33 cellular contexts compared by ENCODE assay signal in the genomic region with DNA sequence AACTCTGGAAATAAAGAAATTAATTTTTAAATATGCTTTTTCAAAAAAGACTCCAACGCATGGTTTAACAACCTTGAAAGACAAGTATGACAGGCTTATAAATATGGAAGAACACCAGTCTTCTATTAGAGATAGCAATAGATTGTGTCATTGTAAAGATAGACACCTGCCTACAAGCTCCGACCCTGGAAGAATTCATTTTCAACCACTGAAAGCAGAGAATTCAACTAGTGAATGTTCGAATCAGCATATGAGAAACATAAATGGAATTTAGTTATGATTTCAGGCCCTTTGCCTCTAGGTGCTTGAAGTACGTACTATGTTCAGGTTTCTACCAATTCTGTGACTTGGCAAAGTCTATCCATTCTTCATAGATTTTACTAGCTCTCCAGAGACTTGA.
"Had no signal": no experiment of that assay in that cellular context is flagged by ENCODE, and none has a peak within 500 bp of the region (broad histone marks: within the 10 kb centered on the region; RNA-seq: fewer than 3 reads in every experiment).

No MANE protein-coding gene starts in this region.

- H3K4me3 ChIP-seq: adrenal gland, ascending aorta, body of pancreas, breast epithelium, cardiac muscle cell had no signal

- H3K27ac ChIP-seq: adrenal gland, ascending aorta, body of pancreas, brain microvascular endothelial cell, breast epithelium, cardiac muscle cell had no signal

- H3K4me1 ChIP-seq: adrenal gland, ascending aorta, body of pancreas, breast epithelium had no signal

- H3K27me3 ChIP-seq: adrenal gland, ascending aorta, body of pancreas, brain microvascular endothelial cell, breast epithelium, cardiac muscle cell had no signal

- H3K9me3 ChIP-seq: adrenal gland, ascending aorta, body of pancreas had no signal

- H3K36me3 ChIP-seq: adrenal gland, ascending aorta, brain microvascular endothelial cell, breast epithelium, cardiac muscle cell had no signal

- ATAC-seq: activated naive CD4-positive, alpha-beta T cell treated with anti-CD3 and anti-CD28 coated beads, Interleukin-2, amount 50 U/mL, for 72 hours; activated naive CD8-positive, alpha-beta T cell treated with anti-CD3 and anti-CD28 coated beads, Interleukin-2, amount 50 U/mL, for 24 hours; activated T-cell treated with anti-CD3 and anti-CD28 coated beads, Interleukin-2, amount 50 U/mL, for 4 hours; activated T-cell treated with anti-CD3 and anti-CD28 coated beads, Interleukin-2, amount 50 U/mL, for 72 hours; activated T-helper 17 cell treated with anti-CD3 and anti-CD28 coated beads, Interleukin-2, amount 50 U/mL, for 72 hours; body of pancreas had no signal

- DNase-seq: activated effector memory CD4-positive, alpha-beta T cell treated with anti-CD3 and anti-CD28 coated beads, Interleukin-2, amount 50 U/mL, for 16 hours; activated effector memory CD4-positive, alpha-beta T cell treated with Interleukin-2 at 50 U/mL for 16 hours; activated gamma-delta T cell; activated gamma-delta T cell treated with Interleukin-2 at 50 U/mL for 16 hours; activated naive CD4-positive, alpha-beta T cell; activated naive CD4-positive, alpha-beta T cell treated with anti-CD3 and anti-CD28 coated beads for 36 hours; activated naive CD4-positive, alpha-beta T cell treated with anti-CD3 and anti-CD28 coated beads, Interleukin-2, amount 10 ng/mL, durations not matched to agents 7 days and 5 days; activated naive CD4-positive, alpha-beta T cell treated with anti-CD3 and anti-CD28 coated beads, Interleukin-2, amount 50 U/mL, for 16 hours; activated naive CD4-positive, alpha-beta T cell treated with Interleukin-2 at 50 U/mL for 16 hours; activated naive CD8-positive, alpha-beta T cell treated with anti-CD3 and anti-CD28 coated beads for 36 hours; activated naive CD8-positive, alpha-beta T cell treated with anti-CD3 and anti-CD28 coated beads, Interleukin-2, amount 10 ng/mL, durations not matched to agents 7 days and 5 days; activated naive CD8-positive, alpha-beta T cell treated with anti-CD3 and anti-CD28 coated beads, Interleukin-2, amount 50 U/mL, for 24 hours; activated T-cell treated with anti-CD3 and anti-CD28 coated beads for 4 hours; activated T-cell treated with anti-CD3 and anti-CD28 coated beads, Interleukin-2, amount 50 U/mL, for 1 hour; activated T-cell treated with anti-CD3 and anti-CD28 coated beads, Interleukin-2, amount 50 U/mL, for 24 hours; activated T-cell treated with anti-CD3 and anti-CD28 coated beads, Interleukin-2, amount 50 U/mL, for 4 hours; activated T-cell treated with anti-CD3 and anti-CD28 coated beads, Interleukin-2, amount 50 U/mL, for 48 hours; activated T-cell treated with anti-CD3 and anti-CD28 coated beads, Interleukin-2, amount 50 U/mL, for 72 hours; adrenal gland; amniotic stem cell; amygdala; anterior cingulate cortex; aorta; body of pancreas; brain microvascular endothelial cell; caudate nucleus; central memory CD4-positive, alpha-beta T cell; cerebellar nuclear complex had no signal
